ENCODE assay signal across 16 cellular contexts in genomic region chr9:78566948-78567675, GRCh38.
A peak's percentile ranks its signal among the peaks of the same experiment; 100 is the strongest.
DNase-seq lines count a peak whose midpoint lies in the region; ATAC-seq and TF ChIP-seq lines count a peak whose summit lies in the region.
"Had no signal": no experiment of that assay in that cellular context is flagged by ENCODE, and none has a peak within 500 bp of the region (broad histone marks: within the 10 kb centered on the region; RNA-seq: fewer than 3 reads in every experiment).

No MANE protein-coding gene starts in this region.

- intact Hi-C loops in PC-3 (cut with micrococcal nuclease) (no loop called here), upper lobe of right lung (cut with DNase I) (no loop called here)

- H3K27me3 ChIP-seq in PC-3 (ENCODE audit: low read length) (no peaks in the 10 kb centered on the region), mesenchymal stem cell (ENCODE audit: control insufficient read depth in 1 of 2, insufficient read depth in 1 of 2, low read length in 2 of 2) (no peaks in the 10 kb centered on the region), upper lobe of right lung (no peaks in the 10 kb centered on the region), right atrium auricular region (no peaks in the 10 kb centered on the region)

- peak overlapping the region; percentile 45 for H3K27ac ChIP-seq in PC-3 (ENCODE audit: low read length)
- peak overlapping the region; percentile 37 for H3K27ac ChIP-seq in mesenchymal stem cell (ENCODE audit: low read length, poor library complexity, severe bottlenecking)
- no peak overlapping the region for H3K27ac ChIP-seq in upper lobe of right lung
- no peak overlapping the region for H3K27ac ChIP-seq in right atrium auricular region
- H3K27ac ChIP-seq: VCaP had no signal

- H4K20me1 ChIP-seq in PC-3 (ENCODE audit: low read length): no peaks in the 10 kb centered on the region

- CTCF ChIA-PET in PC-3 (lab: Charles Lee): no interaction called here

- no peak overlapping the region for H2BK120ac ChIP-seq in mesenchymal stem cell (ENCODE audit: low read depth, low read length)

- in situ Hi-C loops in Caki2 (cut with HindIII; ENCODE audit: low pct_unique_long_range_greater_than_20kb, low sequenced_read_pairs): no loop called here

- no peaks in the 10 kb centered on the region for H3K79me2 ChIP-seq in PC-3 (ENCODE audit: low read length)

- peak; percentile 74 for ATAC-seq in PC-3
- ATAC-seq in upper lobe of right lung: no peak

- BruUV-seq in PC-3 (replicated peaks; lab: Mats Ljungman, UMichigan): no TSS peak

- POLR2A ChIA-PET in PC-3 (lab: Charles Lee; ENCODE audit: unreplicated experiment): interaction anchor here (0.6 kb wide), 1 partner anchor 795 kb away, joined by 3 read pairs; no protein-coding TSS in a partner anchor

- H3K4me3 ChIP-seq in PC-3 (ENCODE audit: low read length) (no peak overlapping the region; the same call in 1 of the 2 replicates), epithelial cell of esophagus (ENCODE audit: low read length) (no peak overlapping the region), mesenchymal stem cell (ENCODE audit: insufficient read depth in 1 of 2, low read depth in 1 of 2, low read length in 2 of 2) (no peak overlapping the region), upper lobe of right lung (no peak overlapping the region), right atrium auricular region (no peak overlapping the region)

- no peak overlapping the region for H3K14ac ChIP-seq in mesenchymal stem cell (ENCODE audit: low read length in 2 of 2)

- no peak overlapping the region for H2AK5ac ChIP-seq in mesenchymal stem cell (ENCODE audit: low read length, severe bottlenecking)

- DNase-seq in Caki2 (ENCODE audit: low read depth) (peak; percentile 30), PC-3 (peak; percentile 65), epithelial cell of esophagus (ENCODE audit: low read depth) (peak; percentile 36), mesenchymal stem cell (peak; percentile 46), upper lobe of right lung (no peak), NCI-H2196 (lab: John Stamatoyannopoulos, UW; ENCODE audit: unreplicated experiment) (no peak), NCI-H187 (lab: John Stamatoyannopoulos, UW) (no peak), right atrium auricular region (ENCODE audit: low spot score) (no peak)
- DNase-seq: activated effector memory CD4-positive, alpha-beta T cell treated with anti-CD3 and anti-CD28 coated beads, Interleukin-2, amount 50 U/mL, for 16 hours; H7; KG1; NCI-H1694 treated with DMSO at 0.1 percent for 48 hours; NCI-H510A treated with DMSO at 0.1 percent for 48 hours; small intestine; stimulated activated naive CD4-positive, alpha-beta T cell had no signal

- no peak overlapping the region for H3K4ac ChIP-seq in mesenchymal stem cell (ENCODE audit: low read depth in 1 of 2, low read length in 2 of 2)

- H3K23ac ChIP-seq in mesenchymal stem cell (ENCODE audit: low read length in 2 of 2): no peak overlapping the region

- H3K9me3 ChIP-seq in PC-3 (ENCODE audit: low read length) (no peaks in the 10 kb centered on the region), mesenchymal stem cell (ENCODE audit: control insufficient read depth, low read length) (no peaks in the 10 kb centered on the region), upper lobe of right lung (no peaks in the 10 kb centered on the region), right atrium auricular region (no peaks in the 10 kb centered on the region)

- H3K79me1 ChIP-seq in mesenchymal stem cell (replicated peaks; ENCODE audit: low read length, poor library complexity, severe bottlenecking): no peaks in the 10 kb centered on the region

- peak overlapping the region; percentile 27; the same call in 1 of the 2 replicates for H3K4me2 ChIP-seq in PC-3 (ENCODE audit: low read length)
- H3K4me2 ChIP-seq in mesenchymal stem cell (ENCODE audit: low read length, poor library complexity, severe bottlenecking): no peak overlapping the region

- no peak overlapping the region for H2BK12ac ChIP-seq in mesenchymal stem cell (ENCODE audit: low read length in 2 of 2)

- no peak overlapping the region for H4K8ac ChIP-seq in mesenchymal stem cell (ENCODE audit: low read length)

- H3K36me3 ChIP-seq in PC-3 (ENCODE audit: low read depth, low read length) (no peaks in the 10 kb centered on the region), mesenchymal stem cell (ENCODE audit: control insufficient read depth in 1 of 2, insufficient read depth in 2 of 2, low read depth in 1 of 2, low read length in 2 of 2) (no peaks in the 10 kb centered on the region), upper lobe of right lung (no peaks in the 10 kb centered on the region), right atrium auricular region (no peaks in the 10 kb centered on the region)

- H2AFZ ChIP-seq in PC-3 (ENCODE audit: low read length) (0 out of 2 replicates have a peak overlapping the region, but pooled peaks have one; percentile 3), mesenchymal stem cell (ENCODE audit: low read depth, low read length) (no peak overlapping the region)

- no peak overlapping the region for H3K18ac ChIP-seq in mesenchymal stem cell (ENCODE audit: low read depth in 1 of 2, low read length in 2 of 2)

- no peak overlapping the region for H2BK5ac ChIP-seq in mesenchymal stem cell (ENCODE audit: low read depth, low read length, poor library complexity, severe bottlenecking)

- H2BK15ac ChIP-seq in mesenchymal stem cell (ENCODE audit: low read depth, poor library complexity, severe bottlenecking): no peak overlapping the region

- WGBS in mesenchymal stem cell: 79% methylated on average over 5 of the region's 5 CpGs

- peaks cover 20% of the 10 kb centered on the region for H3K4me1 ChIP-seq in PC-3 (ENCODE audit: insufficient read depth, low read length)
- H3K4me1 ChIP-seq in mesenchymal stem cell (ENCODE audit: control insufficient read depth, insufficient read depth, low read depth, low read length): peaks cover 6% of the 10 kb centered on the region
- no peaks in the 10 kb centered on the region for H3K4me1 ChIP-seq in upper lobe of right lung
- H3K4me1 ChIP-seq in right atrium auricular region: no peaks in the 10 kb centered on the region

- no peaks in the 10 kb centered on the region for H3K9me2 ChIP-seq in PC-3 (replicated peaks; ENCODE audit: low read length)

- TF ChIP-seq CTCF in PC-3 (conservative IDR thresholded peaks at IDR 0.05; ENCODE audit: low read depth, low read length) (no peak), epithelial cell of esophagus (IDR thresholded peaks at IDR 0.05; ENCODE audit: insufficient read depth, low read depth, low read length, missing control alignments) (no peak), upper lobe of right lung (IDR thresholded peaks at IDR 0.05) (no peak), right atrium auricular region (IDR thresholded peaks at IDR 0.05) (no peak)

- no peaks in the 10 kb centered on the region for H3F3A ChIP-seq in PC-3 (ENCODE audit: low read length, unreplicated experiment)

- H3K9ac ChIP-seq in PC-3 (ENCODE audit: low read length) (no peak overlapping the region), mesenchymal stem cell (ENCODE audit: low read length) (no peak overlapping the region)

- H4K91ac ChIP-seq in mesenchymal stem cell (ENCODE audit: low read length): peak overlapping the region; percentile 18

Comparison
In these comparisons a context has a peak if more than half of its experiments do, and no peak if none do; other contexts are left out.
1. DNase-seq: peak in Caki2 (single experiment), PC-3 (single experiment), epithelial cell of esophagus (single experiment) and mesenchymal stem cell (single experiment); none in upper lobe of right lung (single experiment), NCI-H2196 (single experiment), NCI-H187 (0 of 2) and right atrium auricular region (single experiment).
2. H3K27ac ChIP-seq: peak in PC-3 (single experiment) and mesenchymal stem cell (single experiment); none in upper lobe of right lung (single experiment) and right atrium auricular region (0 of 2).